Comparison of ENCODE assay signal across 27 cellular contexts in the genomic region with DNA sequence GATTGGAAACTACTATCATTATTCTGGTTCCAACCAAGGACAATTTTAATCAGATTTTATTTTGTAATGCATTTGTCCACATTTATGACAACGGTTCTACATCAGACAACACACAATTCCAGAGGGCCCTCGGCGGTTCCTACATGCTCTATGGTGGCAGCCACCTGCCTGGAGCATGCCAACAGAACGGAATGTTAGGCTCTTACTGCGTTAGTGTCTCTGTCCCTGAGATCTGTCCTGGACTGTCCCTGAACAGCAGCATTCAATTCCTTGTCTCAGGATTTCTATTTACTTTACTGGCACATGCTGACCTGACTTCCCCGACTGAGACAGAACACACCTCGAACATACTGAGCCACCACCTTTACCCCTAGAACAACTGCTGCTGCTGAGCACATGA.
"Had no signal": no experiment of that assay in that cellular context is flagged by ENCODE, and none has a peak within 500 bp of the region (broad histone marks: within the 10 kb centered on the region; RNA-seq: fewer than 3 reads in every experiment).

No MANE protein-coding gene starts in this region.

- H3K4me3 Mint-ChIP-seq: natural killer cell; nephron progenitor cell; neural crest cell; stimulated activated effector memory CD8-positive, alpha-beta T cell treated with anti-CD3 and anti-CD28 coated beads, Interleukin-12 subunit alpha, Interleukin-12 subunit beta, amount 100 ng/mL, for 72 hours; stimulated activated naive B cell treated with anti-CD40 and anti-IgM and Interleukin-4, amounts not matched to agents 10 μg/mL and 1 μg/mL and 100 μg/mL, for 72 hours; stimulated activated naive CD8-positive, alpha-beta T cell treated with anti-CD3 and anti-CD28 coated beads, Interleukin-15, Interleukin-2, amounts not matched to agents 100 ng/mL and 50 ng/mL, for 24 hours had no signal

- H3K27ac ChIP-seq: neutrophil, pancreas, prostate gland, right lobe of liver, sigmoid colon, stomach, thoracic aorta, thyroid gland, tibial nerve, upper lobe of left lung, vagina had no signal

- H3K9me3 ChIP-seq: neutrophil, pancreas, prostate gland, right lobe of liver, sigmoid colon, stomach, thoracic aorta, thyroid gland, tibial nerve, upper lobe of left lung, vagina had no signal

- ATAC-seq: natural killer cell; pancreas; right lobe of liver; stimulated activated effector memory CD8-positive, alpha-beta T cell treated with anti-CD3 and anti-CD28 coated beads, Interleukin-12 subunit alpha, Interleukin-12 subunit beta, amount 100 ng/mL, for 72 hours; stimulated activated naive B cell treated with anti-CD40 and anti-IgM and Interleukin-4, amounts not matched to agents 10 μg/mL and 1 μg/mL and 100 μg/mL, for 72 hours had no signal

- DNase-seq: natural killer cell; nephron progenitor cell; nucleus accumbens; pancreas; retina; right cardiac atrium; right lobe of liver; sigmoid colon; small intestine; stimulated activated CD4-positive, alpha-beta T cell treated with anti-CD3 and anti-CD28 coated beads, Interleukin-15, amount 100 ng/mL, for 24 hours; stimulated activated CD4-positive, alpha-beta T cell treated with anti-CD3 and anti-CD28 coated beads, Interleukin-2, amount 100 ng/mL, for 24 hours; stimulated activated CD4-positive, alpha-beta T cell treated with anti-CD3 and anti-CD28 coated beads, Interleukin-2, amount 100 ng/mL, for 48 hours; stimulated activated CD4-positive, alpha-beta T cell treated with anti-CD3 and anti-CD28 coated beads, Interleukin-4, amount 100 ng/mL, for 24 hours; stimulated activated naive B cell treated with anti-CD40 and anti-IgM and Interleukin-4, amounts not matched to agents 10 μg/mL and 1 μg/mL and 100 μg/mL, for 72 hours; stimulated activated naive CD4-positive, alpha-beta T cell treated with Interleukin-2 at 50 U/mL for 16 hours; stomach; thyroid gland; trophoblast cell; upper lobe of left lung had no signal

- H3K9me3 Mint-ChIP-seq: nephron progenitor cell; neural crest cell; stimulated activated effector memory CD8-positive, alpha-beta T cell treated with anti-CD3 and anti-CD28 coated beads, Interleukin-12 subunit alpha, Interleukin-12 subunit beta, amount 100 ng/mL, for 72 hours; stimulated activated naive B cell treated with anti-CD40 and anti-IgM and Interleukin-4, amounts not matched to agents 10 μg/mL and 1 μg/mL and 100 μg/mL, for 72 hours; stimulated activated naive CD8-positive, alpha-beta T cell treated with anti-CD3 and anti-CD28 coated beads, Interleukin-15, Interleukin-2, amounts not matched to agents 100 ng/mL and 50 ng/mL, for 24 hours had no signal

- H3K4me1 Mint-ChIP-seq: natural killer cell; neural crest cell; stimulated activated effector memory CD8-positive, alpha-beta T cell treated with anti-CD3 and anti-CD28 coated beads, Interleukin-12 subunit alpha, Interleukin-12 subunit beta, amount 100 ng/mL, for 72 hours; stimulated activated naive B cell treated with anti-CD40 and anti-IgM and Interleukin-4, amounts not matched to agents 10 μg/mL and 1 μg/mL and 100 μg/mL, for 72 hours had no signal

- H3K27ac Mint-ChIP-seq: natural killer cell; nephron progenitor cell; stimulated activated effector memory CD8-positive, alpha-beta T cell treated with anti-CD3 and anti-CD28 coated beads, Interleukin-12 subunit alpha, Interleukin-12 subunit beta, amount 100 ng/mL, for 72 hours; stimulated activated naive B cell treated with anti-CD40 and anti-IgM and Interleukin-4, amounts not matched to agents 10 μg/mL and 1 μg/mL and 100 μg/mL, for 72 hours; stimulated activated naive CD8-positive, alpha-beta T cell treated with anti-CD3 and anti-CD28 coated beads, Interleukin-15, Interleukin-2, amounts not matched to agents 100 ng/mL and 50 ng/mL, for 24 hours had no signal

- H3K4me3 ChIP-seq: pancreas, prostate gland, right lobe of liver, sigmoid colon, stomach, thoracic aorta, thyroid gland, tibial nerve, upper lobe of left lung, vagina had no signal

- H3K36me3 Mint-ChIP-seq: natural killer cell; stimulated activated effector memory CD8-positive, alpha-beta T cell treated with anti-CD3 and anti-CD28 coated beads, Interleukin-12 subunit alpha, Interleukin-12 subunit beta, amount 100 ng/mL, for 72 hours; stimulated activated naive B cell treated with anti-CD40 and anti-IgM and Interleukin-4, amounts not matched to agents 10 μg/mL and 1 μg/mL and 100 μg/mL, for 72 hours had no signal

- H3K36me3 ChIP-seq: neutrophil, pancreas, prostate gland, right lobe of liver, sigmoid colon, stomach, thoracic aorta, thyroid gland, tibial nerve, upper lobe of left lung, vagina had no signal

- H3K4me1 ChIP-seq: pancreas, prostate gland, right lobe of liver, stomach, tibial nerve, vagina had no signal

- H3K27me3 Mint-ChIP-seq: stimulated activated naive CD8-positive, alpha-beta T cell treated with anti-CD3 and anti-CD28 coated beads, Interleukin-15, Interleukin-2, amounts not matched to agents 100 ng/mL and 50 ng/mL, for 24 hours had no signal

- H3K27me3 ChIP-seq: neutrophil, right lobe of liver, sigmoid colon, thyroid gland, tibial nerve, upper lobe of left lung, vagina had no signal
